In the genomic region with DNA sequence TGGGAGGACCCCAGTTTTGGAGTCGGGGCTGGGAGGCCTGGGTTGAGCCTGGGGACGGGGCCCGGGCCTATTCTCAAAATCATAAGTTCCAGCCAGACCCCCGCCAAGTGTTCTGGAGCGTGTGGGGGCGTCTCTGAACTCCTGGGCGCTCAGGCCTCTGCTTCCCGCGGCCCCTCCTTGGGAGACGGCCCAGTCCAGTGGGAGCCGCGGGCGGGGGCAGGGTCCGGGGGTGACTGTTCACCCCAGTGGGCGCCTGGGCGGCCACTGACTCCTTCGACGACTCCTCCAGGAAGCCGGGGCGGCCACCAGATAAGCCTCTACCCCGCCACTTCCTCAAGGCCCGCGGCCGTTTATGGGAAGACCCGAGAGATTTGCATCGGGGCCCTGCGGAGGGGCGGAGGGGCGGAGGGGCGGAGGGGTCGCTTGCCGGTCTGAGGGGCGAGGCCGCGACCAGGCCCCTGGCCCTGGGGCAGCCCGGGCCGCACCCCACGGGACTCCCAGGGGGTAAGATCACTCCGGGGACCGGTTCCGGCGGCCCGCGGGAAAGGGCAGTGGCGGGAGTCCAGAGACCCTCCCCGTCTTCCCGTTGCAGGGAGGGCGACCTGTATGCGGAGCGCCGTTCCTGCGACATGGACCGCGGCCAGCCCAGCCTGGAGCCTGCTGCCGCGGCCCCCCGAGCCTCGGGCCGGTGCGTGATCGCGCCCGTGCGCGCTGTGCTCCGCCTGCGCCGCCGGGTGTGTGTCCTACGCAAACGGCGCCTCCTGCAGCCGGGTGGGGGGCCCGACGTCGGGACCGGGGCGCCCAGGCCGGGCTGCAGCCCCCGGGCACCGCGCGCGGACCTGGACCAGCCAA, we compare ENCODE assay signal across 8 cellular contexts. TPM values are rescaled to one million over a fixed set of nuclear protein-coding genes. Genes with fewer than 3 reads are reported as not detected.
DNase-seq lines count a peak whose midpoint lies in the region; ATAC-seq and TF ChIP-seq lines count a peak whose summit lies in the region.

No MANE protein-coding gene starts in this region.

- peaks cover 5% of the 10 kb centered on the region for H3K4me1 ChIP-seq in rectal smooth muscle tissue (ENCODE audit: control insufficient read depth, insufficient read depth, low read length)

- H3K4me1 Mint-ChIP-seq in activated CD4-positive, alpha-beta T cell treated with anti-CD3 and anti-CD28 coated beads for 36 hours, result peaks cover 8% of the 10 kb centered on the region
- H3K4me1 Mint-ChIP-seq in glutamatergic neuron (ENCODE audit: low read depth, unreplicated experiment), result peaks cover 21% of the 10 kb centered on the region

- no peaks in the 10 kb centered on the region for H3K9me3 ChIP-seq in WERI-Rb-1 (ENCODE audit: severe bottlenecking)

- H3K36me3 ChIP-seq in WERI-Rb-1 (peaks cover 15% of the 10 kb centered on the region), rectal smooth muscle tissue (ENCODE audit: control insufficient read depth, insufficient read depth, low read length) (peaks cover 6% of the 10 kb centered on the region)

- H3K27ac ChIP-seq in WERI-Rb-1 (peak overlapping the region; percentile 98), rectal smooth muscle tissue (ENCODE audit: low read depth, low read length) (no peak overlapping the region)

- H3K27me3 Mint-ChIP-seq in activated CD4-positive, alpha-beta T cell treated with anti-CD3 and anti-CD28 coated beads for 36 hours, result peaks cover 3% of the 10 kb centered on the region
- H3K27me3 Mint-ChIP-seq in glutamatergic neuron (ENCODE audit: unreplicated experiment), result peaks cover 8% of the 10 kb centered on the region

- H3K27ac Mint-ChIP-seq in activated CD4-positive, alpha-beta T cell treated with anti-CD3 and anti-CD28 coated beads for 36 hours, result no peak overlapping the region
- no peak overlapping the region for H3K27ac Mint-ChIP-seq in glutamatergic neuron (ENCODE audit: unreplicated experiment)

- H3K9me3 Mint-ChIP-seq in activated CD4-positive, alpha-beta T cell treated with anti-CD3 and anti-CD28 coated beads for 36 hours (ENCODE audit: low read depth), result no peaks in the 10 kb centered on the region
- peaks cover 13% of the 10 kb centered on the region for H3K9me3 Mint-ChIP-seq in glutamatergic neuron (ENCODE audit: unreplicated experiment)

- H3K36me3 Mint-ChIP-seq in activated CD4-positive, alpha-beta T cell treated with anti-CD3 and anti-CD28 coated beads for 36 hours (ENCODE audit: low read depth), result peaks cover 4% of the 10 kb centered on the region
- peaks cover 7% of the 10 kb centered on the region for H3K36me3 Mint-ChIP-seq in glutamatergic neuron (ENCODE audit: unreplicated experiment)

- DNase-seq in activated CD4-positive, alpha-beta T cell treated with anti-CD3 and anti-CD28 coated beads for 36 hours, result no peak
- DNase-seq in activated CD4-positive, alpha-beta T cell treated with anti-CD3 and anti-CD28 coated beads, Interleukin-2, amount 50 U/mL, for 48 hours, result no peak
- no peak for DNase-seq in WERI-Rb-1
- DNase-seq in glutamatergic neuron, result peak; percentile 44
- no peak for DNase-seq in NCI-H2227 (lab: John Stamatoyannopoulos, UW; ENCODE audit: unreplicated experiment)

- intact Hi-C loops in activated CD4-positive, alpha-beta T cell treated with anti-CD3 and anti-CD28 coated beads for 36 hours (cut with DNase I, micrococcal nuclease), result no loop called here

- peak; percentile 14 for ATAC-seq in activated CD4-positive, alpha-beta T cell treated with anti-CD3 and anti-CD28 coated beads for 36 hours
- ATAC-seq in HG02840 (IDR thresholded peaks at IDR 0.05; ENCODE audit: low FRiP score, unreplicated experiment), result no peak
- ATAC-seq in HG03342 (IDR thresholded peaks at IDR 0.05; ENCODE audit: unreplicated experiment), result no peak

- CTCF ChIA-PET in activated CD4-positive, alpha-beta T cell treated with anti-CD3 and anti-CD28 coated beads for 36 hours (lab: Charles Lee), result interaction anchor here (0.6 to 1.4 kb wide), 3 partner anchors 8 to 265 kb away, joined by 3 to 6 read pairs (median 5); no protein-coding TSS in a partner anchor

- H3K4me3 ChIP-seq in WERI-Rb-1 (ENCODE audit: low read depth, low read length), result peak overlapping the region; percentile 31
- H3K4me3 ChIP-seq in rectal smooth muscle tissue (ENCODE audit: low read length), result peak overlapping the region; percentile 72

- peak overlapping the region; percentile 61 for H3K4me3 Mint-ChIP-seq in activated CD4-positive, alpha-beta T cell treated with anti-CD3 and anti-CD28 coated beads for 36 hours
- no peak overlapping the region for H3K4me3 Mint-ChIP-seq in glutamatergic neuron (ENCODE audit: unreplicated experiment)

- no peak for TF ChIP-seq CTCF in WERI-Rb-1 (IDR thresholded peaks at IDR 0.05; ENCODE audit: low read depth, low read length)
- TF ChIP-seq CTCF in glutamatergic neuron (IDR thresholded peaks at IDR 0.05; ENCODE audit: partially characterized antibody, unreplicated experiment), result no peak

- no peaks in the 10 kb centered on the region for H3K27me3 ChIP-seq in WERI-Rb-1 (ENCODE audit: insufficient read depth, low read depth, severe bottlenecking)
- H3K27me3 ChIP-seq in rectal smooth muscle tissue (ENCODE audit: control insufficient read depth, insufficient read depth, low read length), result no peaks in the 10 kb centered on the region

- POLR2A ChIA-PET in activated CD4-positive, alpha-beta T cell treated with anti-CD3 and anti-CD28 coated beads for 36 hours (lab: Charles Lee), result interaction anchor here (1.0 kb wide), 1 partner anchor 183 kb away, joined by 3 read pairs; no protein-coding TSS in a partner anchor

- peak overlapping the region; percentile 88 for H3K9ac ChIP-seq in rectal smooth muscle tissue (ENCODE audit: low read length)

RNA-seq across cellular contexts. Expression of a gene that starts 0.8 kb away (rescaled TPM):
- 1 to 10 TPM; 2.6 to 3.4 TPM for total RNA-seq in activated CD4-positive, alpha-beta T cell treated with anti-CD3 and anti-CD28 coated beads for 36 hours
- total RNA-seq in glutamatergic neuron (ENCODE audit: unreplicated experiment), result 1.5 TPM

RNA-seq across cellular contexts. Expression of a gene that starts 23.2 kb away (rescaled TPM):
- total RNA-seq in activated CD4-positive, alpha-beta T cell treated with anti-CD3 and anti-CD28 coated beads for 36 hours, result 10 to 100 TPM; 41.4 to 54.1 TPM
- total RNA-seq in glutamatergic neuron (ENCODE audit: unreplicated experiment), result 48.5 TPM

RNA-seq across cellular contexts. Expression of a gene that starts 23.8 kb away (rescaled TPM):
- 1 to 10 TPM; 2.1 TPM for total RNA-seq in activated CD4-positive, alpha-beta T cell treated with anti-CD3 and anti-CD28 coated beads for 36 hours
- total RNA-seq in glutamatergic neuron (ENCODE audit: unreplicated experiment), result 15.2 TPM

RNA-seq across cellular contexts. Expression of a gene that starts 27.2 kb away (rescaled TPM):
- not detected for total RNA-seq in activated CD4-positive, alpha-beta T cell treated with anti-CD3 and anti-CD28 coated beads for 36 hours
- total RNA-seq in glutamatergic neuron (ENCODE audit: unreplicated experiment), result not detected

RNA-seq across cellular contexts. Expression of a gene that starts 37.2 kb away (rescaled TPM):
- total RNA-seq in activated CD4-positive, alpha-beta T cell treated with anti-CD3 and anti-CD28 coated beads for 36 hours, result 100 to 1,000 TPM; 264 to 278 TPM
- 192 TPM for total RNA-seq in glutamatergic neuron (ENCODE audit: unreplicated experiment)
